20 cellular contexts compared by ENCODE assay signal in genomic region chr6:147554281-147554680, GRCh38. TPM values are rescaled to one million over a fixed set of nuclear protein-coding genes. Genes with fewer than 3 reads are reported as not detected.
DNase-seq lines count a peak whose midpoint lies in the region; ATAC-seq, FAIRE-seq and TF ChIP-seq lines count a peak whose summit lies in the region.
"Had no signal": no experiment of that assay in that cellular context is flagged by ENCODE, and none has a peak within 500 bp of the region (broad histone marks: within the 10 kb centered on the region; RNA-seq: fewer than 3 reads in every experiment).

No MANE protein-coding gene starts in this region.

- H3K36me3 ChIP-seq in heart left ventricle (no peaks in the 10 kb centered on the region), H1 (ENCODE audit: control insufficient read depth in 2 of 4, insufficient read depth in 4 of 4, low read length in 3 of 4) (no peaks in the 10 kb centered on the region)

- FAIRE-seq in H1 (lab: Jason Lieb, UNC), result no peak
- FAIRE-seq: A204.1, GM12892, GM18507, H54 had no signal

- TF ChIP-seq CTCF in heart left ventricle (IDR thresholded peaks at IDR 0.05) (no peak), H1 (IDR thresholded peaks at IDR 0.05; ENCODE audit: control extremely low read depth in 1 of 3, insufficient read depth in 1 of 3, low read depth in 1 of 3, low read length in 3 of 3) (no peak), dorsolateral prefrontal cortex (IDR thresholded peaks at IDR 0.05 in 54 of 56, conservative IDR thresholded peaks at IDR 0.05 in 2 of 56; ENCODE audit: low read depth in 1 of 56, partially characterized antibody in 56 of 56) (no peak)

- H3K23me2 ChIP-seq in H1 (ENCODE audit: low read depth, low read length), result no peaks in the 10 kb centered on the region

- TF ChIP-seq POLR2A in heart left ventricle (IDR thresholded peaks at IDR 0.05) (no peak), H1 (IDR thresholded peaks at IDR 0.05; ENCODE audit: control extremely low read depth in 1 of 2, low read depth in 2 of 2, low read length in 2 of 2) (no peak)

- H3K4me3 ChIP-seq in heart left ventricle, result no peak overlapping the region
- no peak overlapping the region for H3K4me3 ChIP-seq in H1 (ENCODE audit: extremely low read depth in 1 of 4, insufficient read depth in 2 of 4, low read depth in 3 of 4, low read length in 4 of 4)
- no peak overlapping the region for H3K4me3 ChIP-seq in dorsolateral prefrontal cortex
- H3K4me3 ChIP-seq: GM23248 had no signal

- no peak overlapping the region for H3K23ac ChIP-seq in H1 (ENCODE audit: insufficient read length)

- no peak overlapping the region for H3K4ac ChIP-seq in H1 (replicated peaks; ENCODE audit: insufficient read length, low read depth, low read length)

- no peak overlapping the region for H2BK12ac ChIP-seq in H1 (ENCODE audit: low read depth, low read length)

- no peak overlapping the region for H2BK20ac ChIP-seq in H1 (ENCODE audit: low read length)

- no peak overlapping the region for H4K8ac ChIP-seq in H1 (ENCODE audit: extremely low read depth, insufficient read depth, low read length)

- intact Hi-C loops in heart left ventricle (cut with DNase I) (no loop called here), cardiac septum (cut with DNase I) (no loop called here), dorsolateral prefrontal cortex (cut with DNase I) (no loop called here)

- peak overlapping the region; percentile 51; the same call in 1 of the 2 replicates for H2AFZ ChIP-seq in H1 (ENCODE audit: low read length)
- H2AFZ ChIP-seq: GM23248 had no signal

- no peaks in the 10 kb centered on the region for H3K79me1 ChIP-seq in H1 (ENCODE audit: low read depth, low read length)

- no peak overlapping the region for H3K56ac ChIP-seq in H1 (replicated peaks; ENCODE audit: insufficient read length, low read depth, low read length)

- TF ChIP-seq EP300 in H1 (IDR thresholded peaks at IDR 0.05; ENCODE audit: borderline replicate concordance in 1 of 2, low read depth in 2 of 2, low read length in 2 of 2), result no peak

- H3K14ac ChIP-seq in H1 (ENCODE audit: insufficient read length), result no peak overlapping the region

- no peak overlapping the region for H2BK5ac ChIP-seq in H1 (ENCODE audit: low read depth, low read length)

- TF ChIP-seq RAD21 in H1 (IDR thresholded peaks at IDR 0.05 in 1 of 2, conservative IDR thresholded peaks at IDR 0.05 in 1 of 2; ENCODE audit: low read depth in 2 of 2, low read length in 2 of 2), result no peak

- peak in 2 of 5 donors; percentile 38 to 61 for DNase-seq in heart left ventricle
- DNase-seq in cardiac septum (ENCODE audit: low spot score), result no peak
- no peak for DNase-seq in H1 (ENCODE audit: low read depth in 1 of 2, low spot score in 2 of 2)
- DNase-seq in myocyte (ENCODE audit: low read depth), result peak; percentile 19
- no peak for DNase-seq in dorsolateral prefrontal cortex
- DNase-seq in MV-4-11 (lab: John Stamatoyannopoulos, UW), result no peak
- DNase-seq: ACHN; AML-193; Caco-2; CD4-positive, alpha-beta T cell; DMS153; DMS79; GDM1; GM23248; HCEC 1CT had no signal

- H4K5ac ChIP-seq in H1 (ENCODE audit: insufficient read length, low read depth, low read length), result no peak overlapping the region

- peaks cover 0 to 5% (median 0%) of the 10 kb centered on the region in 12 donors for H3K4me1 ChIP-seq in heart left ventricle
- no peaks in the 10 kb centered on the region for H3K4me1 ChIP-seq in H1 (replicated peaks in 1 of 4; ENCODE audit: control insufficient read depth in 3 of 4, insufficient read depth in 4 of 4, low read length in 3 of 4)
- H3K4me1 ChIP-seq: Caco-2 had no signal

- H3K18ac ChIP-seq in H1 (ENCODE audit: extremely low read depth, low read length), result no peak overlapping the region

- H3K27ac ChIP-seq in heart left ventricle, result no peak overlapping the region
- H3K27ac ChIP-seq in H1 (ENCODE audit: low read depth, low read length), result no peak overlapping the region
- no peak overlapping the region for H3K27ac ChIP-seq in dorsolateral prefrontal cortex
- H3K27ac ChIP-seq: C4-2B, GM23248 had no signal

- H3K79me2 ChIP-seq in H1 (ENCODE audit: control insufficient read depth in 1 of 2, insufficient read depth in 2 of 2, low read length in 2 of 2), result no peaks in the 10 kb centered on the region

- H3K4me2 ChIP-seq in H1 (ENCODE audit: insufficient read depth in 1 of 2, low read depth in 2 of 2, low read length in 2 of 2), result no peak overlapping the region

- H3K9ac ChIP-seq in H1 (replicated peaks in 1 of 4; ENCODE audit: extremely low read depth in 1 of 4, low read depth in 3 of 4, low read length in 3 of 4), result no peak overlapping the region
- H3K9ac ChIP-seq: GM23248 had no signal

- H2AK5ac ChIP-seq in H1 (ENCODE audit: low read depth, low read length), result no peak overlapping the region

- peak in 3 of 4 donors; percentile 73 to 82 (median 76) for ATAC-seq in heart left ventricle

- WGBS in heart left ventricle, 4 donors, result 78 to 83% (median 79%) methylated on average over 4 of the region's 4 CpGs
- 75% methylated on average over 4 of the region's 4 CpGs; no CpG with 5 or more reads in 1 of the 2 experiments for WGBS in H1 (ENCODE audit: extremely low coverage in 1 of 2, insufficient coverage in 1 of 2, insufficient read length in 1 of 2, insufficient replicate concordance in 2 of 2, low coverage in 1 of 2, low lambda C conversion rate in 2 of 2, missing lambda C conversion rate in 1 of 2), 2 experiments

- no peak overlapping the region for H2BK15ac ChIP-seq in H1 (ENCODE audit: low read length)

- H2BK120ac ChIP-seq in H1 (replicated peaks; ENCODE audit: low read depth, low read length), result no peak overlapping the region

- peaks cover 0 to 6% (median 0%) of the 10 kb centered on the region in 12 donors for H3K9me3 ChIP-seq in heart left ventricle
- no peaks in the 10 kb centered on the region for H3K9me3 ChIP-seq in H1 (ENCODE audit: insufficient read depth in 2 of 2, low read depth in 1 of 2, low read length in 1 of 2)
- H3K9me3 ChIP-seq: Caco-2 had no signal

- H4K91ac ChIP-seq in H1 (replicated peaks; ENCODE audit: insufficient read length, low read length), result no peak overlapping the region

- POLR2A ChIA-PET in H1 (lab: Charles Lee; ENCODE audit: partially characterized antibody), result no interaction called here

- no peaks in the 10 kb centered on the region for H3K27me3 ChIP-seq in heart left ventricle
- H3K27me3 ChIP-seq in H1 (replicated peaks in 1 of 4; ENCODE audit: control insufficient read depth in 3 of 4, extremely low read depth in 1 of 4, insufficient read depth in 3 of 4, low read length in 3 of 4), result no peaks in the 10 kb centered on the region
- H3K27me3 ChIP-seq in dorsolateral prefrontal cortex, result no peaks in the 10 kb centered on the region

- CTCF ChIA-PET in H1 (lab: Charles Lee; ENCODE audit: partially characterized antibody), result no interaction called here

- H4K20me1 ChIP-seq in H1 (replicated peaks in 1 of 2; ENCODE audit: control insufficient read depth in 1 of 2, insufficient read depth in 2 of 2, low read length in 2 of 2), result no peaks in the 10 kb centered on the region

TF ChIP-seq in H1, 55 proteins besides CTCF, POLR2A, EP300 and RAD21:
- TF ChIP-seq TAF7 (optimal IDR thresholded peaks at IDR 0.05; ENCODE audit: borderline replicate concordance, low read depth, low read length), result no peak

RNA-seq across cellular contexts. Expression of gene SAMD5, which starts 45.8 kb away (rescaled TPM):
- 1 to 10 TPM in 3 of 9 donors, under 1 TPM in 6; 0.35 to 1.5 (median 0.88) TPM for total RNA-seq in heart left ventricle
- under 1 TPM; 0.15 to 0.54 TPM for polyA plus RNA-seq in heart left ventricle
- total RNA-seq in cardiac septum, result 3.0 TPM
- total RNA-seq in H1 (2021; fragmentation: NEBNext Ultra II Directional; extraction: Animal tissue kit (Norgen Biotek cat#: 25700)), result 0.04 and 0.08 TPM in 2 replicates
- polyA plus RNA-seq in H1 (2011; rRNA removed), result 0.02 TPM in 1 of 2 replicates, not detected in the other
- polyA plus RNA-seq in H1 (2011; cell fraction: cytosol; rRNA removed), result 0.01 TPM
- polyA plus RNA-seq in H1 (2011; cell fraction: nucleus; rRNA removed), result not detected
- 0.07 TPM in 1 of 4 replicates, not detected in the others for polyA plus RNA-seq in H1 (2012, experiment 1 of 2)
- polyA plus RNA-seq in H1 (2012, experiment 2 of 2), result not detected
- 0.02 TPM for polyA plus RNA-seq in H1 (2013, experiment 1 of 2)
- polyA plus RNA-seq in H1 (2013, experiment 2 of 2), result 0.02 TPM
- polyA minus RNA-seq in H1 (2011; rRNA and poly(A)+ RNA removed), result not detected in 2 replicates
- polyA minus RNA-seq in H1 (2011; cell fraction: cytosol; rRNA and poly(A)+ RNA removed), result not detected
- polyA minus RNA-seq in H1 (2011; cell fraction: nucleus; rRNA and poly(A)+ RNA removed), result 1.8 TPM
- 4.1 and 6.7 TPM in 2 replicates for total RNA-seq in myocyte
- polyA plus RNA-seq in myocyte (2012), result 3.9 TPM
- 1 to 10 TPM; 1.1 to 7.4 (median 2.9) TPM for total RNA-seq in dorsolateral prefrontal cortex
- total RNA-seq: CD4-positive, alpha-beta T cell; GM23248 had no signal
- polyA plus RNA-seq: GM23248 had no signal
